ENCODE assay signal across 13 cellular contexts in genomic region chr11:33158596-33158995, GRCh38. TPM values are rescaled to one million over a fixed set of nuclear protein-coding genes. Genes with fewer than 3 reads are reported as not detected.
DNase-seq lines count a peak whose midpoint lies in the region; ATAC-seq and TF ChIP-seq lines count a peak whose summit lies in the region.
"Had no signal": no experiment of that assay in that cellular context is flagged by ENCODE, and none has a peak within 500 bp of the region (broad histone marks: within the 10 kb centered on the region; RNA-seq: fewer than 3 reads in every experiment).

No MANE protein-coding gene starts in this region.

- H3K36me3 Mint-ChIP-seq in activated CD4-positive, alpha-beta T cell treated with anti-CD3 and anti-CD28 coated beads, Interleukin-2, amount 10 ng/mL, durations not matched to agents 24 days and 14 days (ENCODE audit: low read depth) = peaks cover 46% of the 10 kb centered on the region
- peaks cover 16% of the 10 kb centered on the region for H3K36me3 Mint-ChIP-seq in effector memory CD8-positive, alpha-beta T cell (ENCODE audit: insufficient read depth)

- ATAC-seq in effector memory CD8-positive, alpha-beta T cell (replicated peaks) = no peak

- no peak overlapping the region for H3K4me3 ChIP-seq in neutrophil (ENCODE audit: low read depth in 1 of 2, low read length in 1 of 2)
- H3K4me3 ChIP-seq: esophagus muscularis mucosa had no signal

- no peak for DNase-seq in activated CD4-positive, alpha-beta T cell treated with anti-CD3 and anti-CD28 coated beads, Interleukin-2, amount 10 ng/mL, durations not matched to agents 24 days and 14 days
- no peak for DNase-seq in activated CD4-positive, alpha-beta T cell treated with anti-CD3 and anti-CD28 coated beads for 4 hours
- DNase-seq in NCI-H69 (lab: John Stamatoyannopoulos, UW) (peak; percentile 41), NCI-H524 (lab: John Stamatoyannopoulos, UW) (no peak), hepatic stellate cell (ENCODE audit: low spot score) (no peak)
- no peak for DNase-seq in effector memory CD8-positive, alpha-beta T cell
- DNase-seq in central memory CD4-positive, alpha-beta T cell = no peak
- DNase-seq: ACHN; NCI-H82; stimulated activated naive CD4-positive, alpha-beta T cell had no signal

- H3K27ac Mint-ChIP-seq in activated CD4-positive, alpha-beta T cell treated with anti-CD3 and anti-CD28 coated beads, Interleukin-2, amount 10 ng/mL, durations not matched to agents 24 days and 14 days = peak overlapping the region; percentile 79
- H3K27ac Mint-ChIP-seq in effector memory CD8-positive, alpha-beta T cell = peak overlapping the region; percentile 45 to 83

- peaks cover 26 to 34% of the 10 kb centered on the region in 2 experiments for H3K4me1 ChIP-seq in neutrophil (ENCODE audit: control insufficient read depth in 1 of 2, insufficient read depth in 1 of 2, low read depth in 1 of 2, low read length in 1 of 2)

- no peaks in the 10 kb centered on the region for H3K9me3 ChIP-seq in neutrophil
- H3K9me3 ChIP-seq: esophagus muscularis mucosa had no signal

- H3K27me3 ChIP-seq in neutrophil = no peaks in the 10 kb centered on the region
- H3K27me3 ChIP-seq: esophagus muscularis mucosa had no signal

- no peaks in the 10 kb centered on the region for H3K36me3 ChIP-seq in neutrophil
- H3K36me3 ChIP-seq: esophagus muscularis mucosa had no signal

- intact Hi-C loops in activated CD4-positive, alpha-beta T cell treated with anti-CD3 and anti-CD28 coated beads, Interleukin-2, amount 10 ng/mL, durations not matched to agents 24 days and 14 days (cut with micrococcal nuclease) = no loop called here

- peaks cover 43% of the 10 kb centered on the region for H3K4me1 Mint-ChIP-seq in activated CD4-positive, alpha-beta T cell treated with anti-CD3 and anti-CD28 coated beads, Interleukin-2, amount 10 ng/mL, durations not matched to agents 24 days and 14 days
- H3K4me1 Mint-ChIP-seq in effector memory CD8-positive, alpha-beta T cell (ENCODE audit: low read depth in 2 of 2) = peaks cover 44 to 70% of the 10 kb centered on the region in 2 donors

- peaks cover 3% of the 10 kb centered on the region for H3K9me3 Mint-ChIP-seq in activated CD4-positive, alpha-beta T cell treated with anti-CD3 and anti-CD28 coated beads, Interleukin-2, amount 10 ng/mL, durations not matched to agents 24 days and 14 days
- H3K9me3 Mint-ChIP-seq in effector memory CD8-positive, alpha-beta T cell = no peaks in the 10 kb centered on the region

- peak overlapping the region; percentile 72 for H3K4me3 Mint-ChIP-seq in activated CD4-positive, alpha-beta T cell treated with anti-CD3 and anti-CD28 coated beads, Interleukin-2, amount 10 ng/mL, durations not matched to agents 24 days and 14 days
- peak overlapping the region; percentile 99 to 100 for H3K4me3 Mint-ChIP-seq in effector memory CD8-positive, alpha-beta T cell

- peak overlapping the region; percentile 47 for H3K27ac ChIP-seq in neutrophil
- H3K27ac ChIP-seq: esophagus muscularis mucosa, skin epidermis had no signal

- TF ChIP-seq CTCF in neutrophil (IDR thresholded peaks at IDR 0.05) = no peak

- H3K27me3 Mint-ChIP-seq in activated CD4-positive, alpha-beta T cell treated with anti-CD3 and anti-CD28 coated beads, Interleukin-2, amount 10 ng/mL, durations not matched to agents 24 days and 14 days = no peaks in the 10 kb centered on the region
- no peaks in the 10 kb centered on the region for H3K27me3 Mint-ChIP-seq in effector memory CD8-positive, alpha-beta T cell

RNA-seq across cellular contexts. Expression of gene CSTF3, which starts 2.7 kb away (rescaled TPM):
- total RNA-seq in activated CD4-positive, alpha-beta T cell treated with anti-CD3 and anti-CD28 coated beads, Interleukin-2, amount 10 ng/mL, durations not matched to agents 24 days and 14 days = 36.6 and 38.7 TPM in 2 replicates
